In genomic region chr17:59623151-59623550, GRCh38 we compare ENCODE assay signal across 8 cellular contexts. TPM values are rescaled to one million over a fixed set of nuclear protein-coding genes. Genes with fewer than 3 reads are reported as not detected.
DNase-seq lines count a peak whose midpoint lies in the region; ATAC-seq and TF ChIP-seq lines count a peak whose summit lies in the region.
"Had no signal": no experiment of that assay in that cellular context is flagged by ENCODE, and none has a peak within 500 bp of the region (broad histone marks: within the 10 kb centered on the region; RNA-seq: fewer than 3 reads in every experiment).

No MANE protein-coding gene starts in this region.

- 25 to 59% methylated on average over 2 of the region's 2 CpGs for WGBS in sigmoid colon, 2 donors

- TF ChIP-seq CTCF in GM12865 (IDR thresholded peaks at IDR 0.05; ENCODE audit: insufficient read depth, low read depth, low read length, missing control alignments) (no peak), OCI-LY7 (conservative IDR thresholded peaks at IDR 0.05; ENCODE audit: low read length) (no peak), epithelial cell of proximal tubule (conservative IDR thresholded peaks at IDR 0.05; ENCODE audit: low read depth, low read length) (no peak), sigmoid colon (IDR thresholded peaks at IDR 0.05) (no peak)

- H3K9me2 ChIP-seq in OCI-LY7 (ENCODE audit: insufficient read depth, low read length) = no peaks in the 10 kb centered on the region

- TF ChIP-seq EP300 in sigmoid colon (IDR thresholded peaks at IDR 0.05) = no peak

- H3K9me3 ChIP-seq in OCI-LY7 (ENCODE audit: low read length) (no peaks in the 10 kb centered on the region), sigmoid colon (no peaks in the 10 kb centered on the region)

- peaks cover 56% of the 10 kb centered on the region for H3K36me3 ChIP-seq in OCI-LY7 (ENCODE audit: insufficient read depth, low read length)
- H3K36me3 ChIP-seq in sigmoid colon = no peaks in the 10 kb centered on the region

- H2AFZ ChIP-seq in OCI-LY7 (ENCODE audit: low read length) = no peak overlapping the region

- H4K20me1 ChIP-seq in OCI-LY7 (ENCODE audit: insufficient read depth, low read length) = peaks cover 57% of the 10 kb centered on the region

- POLR2A ChIA-PET in OCI-LY7 (lab: Charles Lee) = interaction anchor here (0.7 to 2.5 kb wide), 8 partner anchors 8 to 48 kb away, joined by 3 to 11 read pairs (median 5); no protein-coding TSS in a partner anchor

- no peaks in the 10 kb centered on the region for H3K27me3 ChIP-seq in sigmoid colon

- intact Hi-C loops in OCI-LY7 (cut with micrococcal nuclease; ENCODE audit: unreplicated experiment) (loop anchor here (5.0 kb wide), 1 partner anchor 49 kb away; no protein-coding TSS in a partner anchor), sigmoid colon (cut with DNase I) (no loop called here)

- H3K4me1 ChIP-seq in OCI-LY7 (ENCODE audit: insufficient read depth, low read length, poor library complexity, severe bottlenecking) = peaks cover 64% of the 10 kb centered on the region
- peaks cover 0 to 83% (median 68%) of the 10 kb centered on the region in 4 donors for H3K4me1 ChIP-seq in sigmoid colon

- H3K27ac ChIP-seq in OCI-LY7 (ENCODE audit: low read depth, low read length, poor library complexity, severe bottlenecking) (peak overlapping the region; percentile 93), sigmoid colon (peak overlapping the region in 3 of 4 donors; percentile 1 to 95 (median 95))
- H3K27ac ChIP-seq: WERI-Rb-1 had no signal

- CTCF ChIA-PET in OCI-LY7 (lab: Charles Lee; ENCODE audit: unreplicated experiment) = no interaction called here

- no peak for TF ChIP-seq POLR2A in sigmoid colon (IDR thresholded peaks at IDR 0.05)

- DNase-seq in GM12865 (ENCODE audit: low read depth) (no peak), OCI-LY7 (ENCODE audit: low spot score) (no peak), epithelial cell of proximal tubule (ENCODE audit: low read depth) (no peak), sigmoid colon (no peak), SHP77 (lab: John Stamatoyannopoulos, UW) (no peak), HUDEP-2 (lab: John Stamatoyannopoulos, UW; ENCODE audit: unreplicated experiment in 76 of 76) (no peak)
- DNase-seq: WERI-Rb-1 had no signal

- H3K4me3 ChIP-seq in GM12865 (ENCODE audit: low read depth, low read length) = peak overlapping the region; percentile 98
- H3K4me3 ChIP-seq in OCI-LY7 (ENCODE audit: low read depth, low read length, poor library complexity, severe bottlenecking) = peak overlapping the region; percentile 98
- H3K4me3 ChIP-seq in epithelial cell of proximal tubule (ENCODE audit: low read depth, low read length) = peak overlapping the region; percentile 96
- H3K4me3 ChIP-seq in sigmoid colon = no peak overlapping the region

- peaks cover 94% of the 10 kb centered on the region for H3K79me2 ChIP-seq in OCI-LY7 (ENCODE audit: insufficient read depth, low read depth, low read length)

- no TSS peak for BruUV-seq in OCI-LY7 (replicated peaks; lab: Mats Ljungman, UMichigan)

- H3K4me2 ChIP-seq in OCI-LY7 (ENCODE audit: low read length) = peak overlapping the region; percentile 91

- ATAC-seq in GM18858 (IDR thresholded peaks at IDR 0.05; ENCODE audit: unreplicated experiment) = no peak

RNA-seq across cellular contexts. Expression of gene CLTC, which starts 3.5 kb away (rescaled TPM):
- 123 and 155 TPM in 2 replicates for total RNA-seq in OCI-LY7 (2014; rRNA removed; shearing (Covaris generic))
- total RNA-seq in OCI-LY7 (2022) = 214 and 227 TPM in 2 replicates
- total RNA-seq in epithelial cell of proximal tubule = 207 and 243 TPM in 2 replicates
- total RNA-seq in sigmoid colon = 100 to 1,000 TPM; 206 to 236 (median 214) TPM
- polyA plus RNA-seq in sigmoid colon = 100 to 1,000 TPM in 1 of 3 donors, 10 to 100 TPM in 2; 87.1 to 109 (median 90.2) TPM

RNA-seq across cellular contexts. Expression of gene DHX40, which starts 57.7 kb away (rescaled TPM):
- 28.6 and 31.4 TPM in 2 replicates for total RNA-seq in OCI-LY7 (2014; rRNA removed; shearing (Covaris generic))
- total RNA-seq in OCI-LY7 (2022) = 32.8 and 33.2 TPM in 2 replicates
- 26.5 and 39.7 TPM in 2 replicates for total RNA-seq in epithelial cell of proximal tubule
- 10 to 100 TPM; 36.8 to 53.2 (median 41.3) TPM for total RNA-seq in sigmoid colon
- 10 to 100 TPM; 13.8 to 16.2 (median 14.6) TPM for polyA plus RNA-seq in sigmoid colon

Comparison
In these comparisons a context has a peak if more than half of its experiments do, and no peak if none do; other contexts are left out.
1. H3K4me3 ChIP-seq: peak in GM12865 (single experiment), OCI-LY7 (single experiment) and epithelial cell of proximal tubule (single experiment); none in sigmoid colon (0 of 4).